8 cellular contexts compared by ENCODE assay signal in genomic region chr2:120231564-120231973, GRCh38. TPM values are rescaled to one million over a fixed set of nuclear protein-coding genes. Genes with fewer than 3 reads are reported as not detected.
DNase-seq lines count a peak whose midpoint lies in the region; ATAC-seq and TF ChIP-seq lines count a peak whose summit lies in the region.

No MANE protein-coding gene starts in this region.

- peak in 1 of 7 experiments; percentile 31 for DNase-seq in CD8-positive, alpha-beta T cell
- DNase-seq in T-helper 17 cell (no peak), memory B cell (ENCODE audit: low spot score in 2 of 2) (no peak), NCI-H1092 treated with DMSO at 0.1 percent for 48 hours (lab: John Stamatoyannopoulos, UW) (no peak), GM19238 (ENCODE audit: insufficient read length, low spot score) (no peak), NCI-H1694 (lab: John Stamatoyannopoulos, UW) (no peak), substantia nigra (lab: John Stamatoyannopoulos, UW) (no peak)

- peak overlapping the region; percentile 92 for H3K27ac Mint-ChIP-seq in CD8-positive, alpha-beta T cell
- H3K27ac Mint-ChIP-seq in T-helper 17 cell (peak overlapping the region; percentile 98), memory B cell (peak overlapping the region; percentile 92)

- no peaks in the 10 kb centered on the region for H3K36me3 ChIP-seq in CD8-positive, alpha-beta T cell (ENCODE audit: insufficient read depth, low read length)

- peaks cover 4% of the 10 kb centered on the region for H3K36me3 Mint-ChIP-seq in CD8-positive, alpha-beta T cell
- H3K36me3 Mint-ChIP-seq in T-helper 17 cell (ENCODE audit: low read depth) (peaks cover 2% of the 10 kb centered on the region), memory B cell (no peaks in the 10 kb centered on the region)

- no peaks in the 10 kb centered on the region for H3K27me3 ChIP-seq in CD8-positive, alpha-beta T cell (ENCODE audit: insufficient read depth, low read length)

- H3K9me3 ChIP-seq in CD8-positive, alpha-beta T cell (ENCODE audit: low read length), result no peaks in the 10 kb centered on the region
- no peaks in the 10 kb centered on the region for H3K9me3 ChIP-seq in T-helper 17 cell (ENCODE audit: control insufficient read depth, low read length, poor library complexity, severe bottlenecking)

- CTCF ChIA-PET in CD8-positive, alpha-beta T cell (lab: Charles Lee), result interaction anchor here (0.9 to 2.5 kb wide), 5 partner anchors 9 to 475 kb away, joined by 3 to 11 read pairs (median 3); partner anchors contain the start of gene TMEM185B

- peak; percentile 19 for ATAC-seq in CD8-positive, alpha-beta T cell
- ATAC-seq in GM21529 (IDR thresholded peaks at IDR 0.05; ENCODE audit: unreplicated experiment), result peak; percentile 15
- peak; percentile 37 for ATAC-seq in T-helper 17 cell
- ATAC-seq in memory B cell (ENCODE audit: low read depth), result peak; percentile 21

- peaks cover 62% of the 10 kb centered on the region for H3K4me1 Mint-ChIP-seq in CD8-positive, alpha-beta T cell (ENCODE audit: low read depth)
- H3K4me1 Mint-ChIP-seq in T-helper 17 cell (peaks cover 28% of the 10 kb centered on the region), memory B cell (peaks cover 19% of the 10 kb centered on the region)

- H3K9me3 Mint-ChIP-seq in CD8-positive, alpha-beta T cell, result no peaks in the 10 kb centered on the region
- no peaks in the 10 kb centered on the region for H3K9me3 Mint-ChIP-seq in memory B cell

- POLR2A ChIA-PET in CD8-positive, alpha-beta T cell (lab: Charles Lee), result interaction anchor here (0.9 to 3.2 kb wide), 5 partner anchors 9 to 122 kb away, joined by 6 to 18 read pairs (median 9); partner anchors contain the start of genes RALB and TMEM185B

- H3K4me3 ChIP-seq in CD8-positive, alpha-beta T cell (ENCODE audit: low read depth, low read length), result peak overlapping the region; percentile 59

- H3K4me1 ChIP-seq in CD8-positive, alpha-beta T cell (ENCODE audit: insufficient read depth, low read length), result peaks cover 43% of the 10 kb centered on the region

- H3K4me3 Mint-ChIP-seq in CD8-positive, alpha-beta T cell, result peak overlapping the region; percentile 93
- peak overlapping the region; percentile 90 for H3K4me3 Mint-ChIP-seq in T-helper 17 cell
- H3K4me3 Mint-ChIP-seq in memory B cell, result peak overlapping the region; percentile 93

- TF ChIP-seq CTCF in CD8-positive, alpha-beta T cell (IDR thresholded peaks at IDR 0.05), result no peak

- intact Hi-C loops in CD8-positive, alpha-beta T cell (cut with DNase I, micrococcal nuclease), result no loop called here

- H3K27me3 Mint-ChIP-seq in CD8-positive, alpha-beta T cell (ENCODE audit: low read depth), result no peaks in the 10 kb centered on the region
- no peaks in the 10 kb centered on the region for H3K27me3 Mint-ChIP-seq in T-helper 17 cell
- no peaks in the 10 kb centered on the region for H3K27me3 Mint-ChIP-seq in memory B cell

- H3K27ac ChIP-seq in CD8-positive, alpha-beta T cell (ENCODE audit: low read depth, low read length), result peak overlapping the region; percentile 60
- no peak overlapping the region for H3K27ac ChIP-seq in substantia nigra (ENCODE audit: low read depth, low read length, poor library complexity, severe bottlenecking)

RNA-seq across cellular contexts. Expression of gene TMEM185B, which starts 8.4 kb away (rescaled TPM):
- total RNA-seq in CD8-positive, alpha-beta T cell, result 10 to 100 TPM; 21.3 to 23.5 TPM
- total RNA-seq in T-helper 17 cell, result 10 to 100 TPM; 19.8 to 21.1 TPM

RNA-seq across cellular contexts. Expression of gene RALB, which starts 21.1 kb away (rescaled TPM):
- 1 to 10 TPM; 3.1 to 3.2 TPM for total RNA-seq in CD8-positive, alpha-beta T cell
- 10 to 100 TPM; 17.5 to 20.2 TPM for total RNA-seq in T-helper 17 cell

Comparison
In these comparisons a context has a peak if more than half of its experiments do, and no peak if none do; other contexts are left out.
1. RNA of gene RALB, which starts 21.1 kb away (total RNA-seq): 17.5 to 20.2 TPM in T-helper 17 cell; 3.1 to 3.2 TPM in CD8-positive, alpha-beta T cell; every median in the first group is over 4 times any median in the second.
2. Peak in every context shown above with its lines, with median percentiles within 50 percentile points of each other: ATAC-seq, H3K27ac Mint-ChIP-seq and H3K4me3 Mint-ChIP-seq.